ENCODE assay signal across 18 cellular contexts in genomic region chr21:29704719-29705118, GRCh38.
A peak's percentile ranks its signal among the peaks of the same experiment; 100 is the strongest.
DNase-seq lines count a peak whose midpoint lies in the region; ATAC-seq, FAIRE-seq and TF ChIP-seq lines count a peak whose summit lies in the region.
"Had no signal": no experiment of that assay in that cellular context is flagged by ENCODE, and none has a peak within 500 bp of the region (broad histone marks: within the 10 kb centered on the region; RNA-seq: fewer than 3 reads in every experiment).

No MANE protein-coding gene starts in this region.

- intact Hi-C loops in IMR-90 (cut with micrococcal nuclease) = no loop called here
- intact Hi-C loops in K562 (cut with micrococcal nuclease) = no loop called here

- H2BK20ac ChIP-seq in IMR-90 (ENCODE audit: low read depth, low read length) = no peak overlapping the region

- no peak for TF ChIP-seq POLR2A in IMR-90 (IDR thresholded peaks at IDR 0.05; ENCODE audit: low read depth, low read length)
- no peak for TF ChIP-seq POLR2A in K562 (conservative IDR thresholded peaks at IDR 0.05)
- TF ChIP-seq POLR2A in tibial nerve (IDR thresholded peaks at IDR 0.05) = no peak

- H2BK5ac ChIP-seq in IMR-90 (ENCODE audit: low read depth, low read length, poor library complexity, severe bottlenecking) = no peak overlapping the region

- no peak overlapping the region for H4K5ac ChIP-seq in IMR-90 (ENCODE audit: low read depth, low read length)

- H3K9ac ChIP-seq in IMR-90 (ENCODE audit: low read depth, low read length) = no peak overlapping the region
- no peak overlapping the region for H3K9ac ChIP-seq in K562 (ENCODE audit: insufficient read depth in 1 of 2, low read depth in 2 of 2, low read length in 2 of 2)

- H3K4me1 ChIP-seq in IMR-90 (ENCODE audit: control insufficient read depth, insufficient read depth, low read length) = no peaks in the 10 kb centered on the region
- no peaks in the 10 kb centered on the region for H3K4me1 ChIP-seq in K562 (replicated peaks in 1 of 2; ENCODE audit: control insufficient read depth in 2 of 2, insufficient read depth in 2 of 2, low read length in 2 of 2)
- H3K4me1 ChIP-seq in tibial nerve = no peaks in the 10 kb centered on the region

- H3K79me2 ChIP-seq in K562 (ENCODE audit: control insufficient read depth, insufficient read depth, low read length) = no peaks in the 10 kb centered on the region

- H4K20me1 ChIP-seq in IMR-90 (ENCODE audit: insufficient read depth, low read length) (no peaks in the 10 kb centered on the region), K562 (replicated peaks; ENCODE audit: control insufficient read depth, insufficient read depth, low read length) (no peaks in the 10 kb centered on the region)

- H3K18ac ChIP-seq in IMR-90 (ENCODE audit: low read depth, low read length) = no peak overlapping the region; the same call in 1 of the 2 replicates

- H3K4ac ChIP-seq in IMR-90 (ENCODE audit: low read depth, low read length) = no peak overlapping the region

- H3K56ac ChIP-seq in IMR-90 (ENCODE audit: extremely low read depth, insufficient read depth, low read length) = no peak overlapping the region

- H2AFZ ChIP-seq in IMR-90 (replicated peaks; ENCODE audit: low read length, poor library complexity) (no peak overlapping the region), K562 (ENCODE audit: low read depth, low read length) (0 out of 2 replicates have a peak overlapping the region, but pooled peaks have one; percentile 29)

- H3K9me1 ChIP-seq in IMR-90 (ENCODE audit: insufficient read depth, low read length) (no peaks in the 10 kb centered on the region; the same call in 1 of the 2 replicates), K562 (ENCODE audit: control insufficient read depth, insufficient read depth, low read length) (no peaks in the 10 kb centered on the region)

- no peak overlapping the region for H2BK15ac ChIP-seq in IMR-90 (ENCODE audit: low read depth, low read length)

- CTCF ChIA-PET in IMR-90 (lab: Yijun Ruan, JAX) = no interaction called here
- CTCF ChIA-PET in K562 (lab: Yijun Ruan, JAX; ENCODE audit: low intra/inter-chr PET ratio) = no interaction called here

- H4K8ac ChIP-seq in IMR-90 (ENCODE audit: low read depth in 2 of 2, low read length in 2 of 2) = no peak overlapping the region

- no peak overlapping the region for H2BK120ac ChIP-seq in IMR-90 (ENCODE audit: low read depth, low read length)

- H2AK5ac ChIP-seq in IMR-90 (ENCODE audit: low read depth, low read length) = no peak overlapping the region

- no peak for TF ChIP-seq EP300 in K562 (IDR thresholded peaks at IDR 0.05; ENCODE audit: low read length)
- TF ChIP-seq EP300 in tibial nerve (IDR thresholded peaks at IDR 0.05) = no peak

- no peaks in the 10 kb centered on the region for H3K36me3 ChIP-seq in IMR-90 (ENCODE audit: control insufficient read depth, insufficient read depth, low read length)
- H3K36me3 ChIP-seq in K562 (ENCODE audit: control insufficient read depth, insufficient read depth, low read length) = no peaks in the 10 kb centered on the region
- H3K36me3 ChIP-seq in tibial nerve = no peaks in the 10 kb centered on the region

- TF ChIP-seq RAD21 in IMR-90 (IDR thresholded peaks at IDR 0.05; ENCODE audit: low read length) = no peak
- no peak for TF ChIP-seq RAD21 in K562 (CRISPR knock-in tag; conservative IDR thresholded peaks at IDR 0.05 in 1 of 2, IDR thresholded peaks at IDR 0.05 in 1 of 2)

- FAIRE-seq in K562 (lab: Jason Lieb, UNC) (no peak), frontal cortex (lab: Jason Lieb, UNC) (no peak)
- FAIRE-seq: GM12892, HepG2 had no signal

- H3K27me3 ChIP-seq in IMR-90 (ENCODE audit: control insufficient read depth, insufficient read depth, low read length) (no peaks in the 10 kb centered on the region), K562 (ENCODE audit: control insufficient read depth in 2 of 2, insufficient read depth in 2 of 2, low read length in 2 of 2) (no peaks in the 10 kb centered on the region), tibial nerve (no peaks in the 10 kb centered on the region)

- no peak overlapping the region for H3K27ac ChIP-seq in IMR-90 (ENCODE audit: insufficient read depth, low read length)
- no peak overlapping the region for H3K27ac ChIP-seq in K562 (ENCODE audit: extremely low read depth, low read depth, low read length)
- H3K27ac ChIP-seq in tibial nerve = no peak overlapping the region

- no peaks in the 10 kb centered on the region for H3K79me1 ChIP-seq in IMR-90 (ENCODE audit: low read depth in 1 of 2, low read length in 2 of 2)

- H3K14ac ChIP-seq in IMR-90 (replicated peaks; ENCODE audit: low read depth, low read length) = no peak overlapping the region

- 25% methylated on average over 1 of the region's 1 CpG; no CpG with 5 or more reads in 1 of the 2 experiments for WGBS in IMR-90 (ENCODE audit: extremely low coverage in 2 of 2, insufficient read length in 1 of 2), 2 experiments
- 27% methylated on average over 1 of the region's 1 CpG for WGBS in K562 (ENCODE audit: insufficient coverage, low coverage, missing lambda C conversion rate)
- 58 to 61% methylated on average over 1 of the region's 1 CpG for WGBS in tibial nerve, 2 donors

- TF ChIP-seq CTCF in IMR-90 (conservative IDR thresholded peaks at IDR 0.05; ENCODE audit: low read depth, low read length) = no peak
- no peak for TF ChIP-seq CTCF in K562 (IDR thresholded peaks at IDR 0.05 in 2 of 3, conservative IDR thresholded peaks at IDR 0.05 in 1 of 3; ENCODE audit: insufficient read depth in 2 of 3, low read depth in 1 of 3, low read length in 3 of 3)
- no peak for TF ChIP-seq CTCF in fibroblast of pulmonary artery (IDR thresholded peaks at IDR 0.05; ENCODE audit: low read length, missing control alignments)
- no peak for TF ChIP-seq CTCF in tibial nerve (IDR thresholded peaks at IDR 0.05)

- H3K9me3 ChIP-seq in IMR-90 (ENCODE audit: control insufficient read depth, insufficient read depth, low read length) = no peaks in the 10 kb centered on the region
- no peaks in the 10 kb centered on the region; the same call in 1 of the 2 replicates for H3K9me3 ChIP-seq in K562 (replicated peaks; ENCODE audit: control insufficient read depth, insufficient read depth, low read depth, low read length)
- no peaks in the 10 kb centered on the region for H3K9me3 ChIP-seq in tibial nerve

- no peak overlapping the region for H2AK9ac ChIP-seq in IMR-90 (replicated peaks; ENCODE audit: low read depth, low read length, poor library complexity)

- ATAC-seq in IMR-90 (ENCODE audit: low read depth) = no peak
- no peak for ATAC-seq in K562
- ATAC-seq: HepG2 had no signal

- POLR2A ChIA-PET in IMR-90 (lab: Charles Lee; ENCODE audit: unreplicated experiment) = no interaction called here
- POLR2A ChIA-PET in K562 (lab: Yijun Ruan, JAX) = interaction anchor here (2.1 kb wide), 1 partner anchor 13 kb away, joined by 8 read pairs; no protein-coding TSS in a partner anchor

- in situ Hi-C loops in IMR-90 (cut with MboI; ENCODE audit: low sequenced_read_pairs) = no loop called here
- in situ Hi-C loops in K562 (cut with MboI) = no loop called here

- dilution Hi-C loops in IMR-90 (cut with HindIII; ENCODE audit: low sequenced_read_pairs, unreplicated experiment) = no loop called here

- no peak overlapping the region for H3K4me3 ChIP-seq in IMR-90 (ENCODE audit: insufficient read depth, low read depth, low read length)
- no peak overlapping the region for H3K4me3 ChIP-seq in K562
- no peak overlapping the region for H3K4me3 ChIP-seq in fibroblast of pulmonary artery (replicated peaks; ENCODE audit: low read depth, low read length)
- no peak overlapping the region for H3K4me3 ChIP-seq in tibial nerve

- H3K4me2 ChIP-seq in IMR-90 (ENCODE audit: low read depth, low read length) = no peak overlapping the region
- no peak overlapping the region for H3K4me2 ChIP-seq in K562 (ENCODE audit: insufficient read depth, low read length)

- DNase-seq in IMR-90 (peak; percentile 6), K562 (ENCODE audit: extremely low read depth in 1 of 4, low spot score in 3 of 4) (no peak), fibroblast of pulmonary artery (ENCODE audit: low read depth) (peak; percentile 54), frontal cortex (ENCODE audit: low spot score in 2 of 2) (no peak), OCI-M1 (lab: John Stamatoyannopoulos, UW) (no peak), tibial nerve (ENCODE audit: low spot score in 2 of 2) (no peak), NCI-H2029 treated with DMSO at 0.1 percent for 48 hours (lab: John Stamatoyannopoulos, UW) (no peak)
- DNase-seq: C1 segment of cervical spinal cord; DMS 273 treated with DMSO at 0.1 percent for 48 hours; GF-D8; NCI-H1105 treated with DMSO at 0.1 percent for 48 hours; NCI-H187; NCI-H2171; NCI-H446 treated with DMSO at 0.1 percent for 48 hours; NK-92 treated with Interleukin-12 subunit alpha and Interleukin-12 subunit beta, amount 100 ng/mL, for 24 hours; RPMI8226 had no signal

- BruUV-seq in IMR-90 (replicated peaks; lab: Mats Ljungman, UMichigan) (no TSS peak), K562 (replicated peaks; lab: Mats Ljungman, UMichigan) (no TSS peak)

- no peak overlapping the region for H4K91ac ChIP-seq in IMR-90 (ENCODE audit: insufficient read depth, low read depth, low read length)

- no peak overlapping the region for H3K23ac ChIP-seq in IMR-90 (ENCODE audit: low read depth, low read length)

TF ChIP-seq in IMR-90, 13 proteins besides CTCF, POLR2A, EP300 and RAD21:
- TF ChIP-seq MXI1 (IDR thresholded peaks at IDR 0.05; ENCODE audit: borderline replicate concordance, low read depth, low read length) = no peak
- TF ChIP-seq SMC3 (IDR thresholded peaks at IDR 0.05; ENCODE audit: low read depth, low read length) = no peak

TF ChIP-seq in K562, 482 proteins besides CTCF, POLR2A, EP300 and RAD21 (continues in another document):
- no peak for TF ChIP-seq ZC3H11A (IDR thresholded peaks at IDR 0.05; ENCODE audit: low read depth, low read length)
- TF ChIP-seq E2F4 (CRISPR knock-in tag; IDR thresholded peaks at IDR 0.05; ENCODE audit: low read depth) = no peak
- 0 out of 4 replicates have a peak, but pooled peaks of 1 of the 2 experiments have one; percentile 24 for TF ChIP-seq KDM1A (IDR thresholded peaks at IDR 0.05)

Comparison
In these comparisons a context has a peak if more than half of its experiments do, and no peak if none do; other contexts are left out.
1. DNase-seq: peak in IMR-90 (single experiment) and fibroblast of pulmonary artery (single experiment); none in K562 (0 of 4), frontal cortex (0 of 2), OCI-M1 (single experiment), tibial nerve (0 of 2) and NCI-H2029 treated with DMSO at 0.1 percent for 48 hours (single experiment).